In genomic region chr3:8559351-8559750, GRCh38 we compare ENCODE assay signal across 19 cellular contexts. TPM values are rescaled to one million over a fixed set of nuclear protein-coding genes. Genes with fewer than 3 reads are reported as not detected.
"Had no signal": no experiment of that assay in that cellular context is flagged by ENCODE, and none has a peak within 500 bp of the region (broad histone marks: within the 10 kb centered on the region; RNA-seq: fewer than 3 reads in every experiment).

No MANE protein-coding gene starts in this region.

- H3K36me3 ChIP-seq: neutrophil had no signal

- H3K4me3 ChIP-seq: hepatocyte, skin epidermis, stomach, testis had no signal

- ATAC-seq: activated CD4-positive, alpha-beta T cell treated with anti-CD3 and anti-CD28 coated beads for 36 hours; effector memory CD8-positive, alpha-beta T cell; SK-N-SH treated with all-trans-retinoic acid at 6 μM for 48 hours; stimulated activated effector memory CD8-positive, alpha-beta T cell treated with anti-CD3 and anti-CD28 coated beads, Interleukin-12 subunit alpha, Interleukin-12 subunit beta, amount 100 ng/mL, for 72 hours; T-cell; WTC11 had no signal

- H3K9me3 ChIP-seq: neutrophil, stomach, testis had no signal

- H3K27ac ChIP-seq: neutrophil had no signal

- H2AFZ ChIP-seq: hepatocyte had no signal

- DNase-seq: activated CD4-positive, alpha-beta T cell treated with anti-CD3 and anti-CD28 coated beads for 36 hours; activated CD4-positive, alpha-beta T cell treated with anti-CD3 and anti-CD28 coated beads, Interleukin-2, amount 50 U/mL, for 48 hours; activated naive CD4-positive, alpha-beta T cell; activated naive CD8-positive, alpha-beta T cell treated with anti-CD3 and anti-CD28 coated beads, Interleukin-2, amount 10 ng/mL, durations not matched to agents 7 days and 5 days; effector memory CD8-positive, alpha-beta T cell; natural killer cell; posterior cingulate gyrus; retina; stimulated activated CD4-positive, alpha-beta T cell treated with anti-CD3 and anti-CD28 coated beads, Interleukin-15, amount 100 ng/mL, for 24 hours; stimulated activated CD4-positive, alpha-beta T cell treated with anti-CD3 and anti-CD28 coated beads, Interleukin-4, amount 100 ng/mL, for 24 hours; stomach; T-cell; testis had no signal

- H3K4me2 ChIP-seq: hepatocyte had no signal

- H3K27me3 ChIP-seq: hepatocyte, neutrophil, stomach, testis had no signal

RNA-seq across cellular contexts. Expression of gene LMCD1, which starts 57.7 kb away (rescaled TPM):
- total RNA-seq: natural killer cell had no signal
